Comparison of ENCODE assay signal across 20 cellular contexts in the genomic region with DNA sequence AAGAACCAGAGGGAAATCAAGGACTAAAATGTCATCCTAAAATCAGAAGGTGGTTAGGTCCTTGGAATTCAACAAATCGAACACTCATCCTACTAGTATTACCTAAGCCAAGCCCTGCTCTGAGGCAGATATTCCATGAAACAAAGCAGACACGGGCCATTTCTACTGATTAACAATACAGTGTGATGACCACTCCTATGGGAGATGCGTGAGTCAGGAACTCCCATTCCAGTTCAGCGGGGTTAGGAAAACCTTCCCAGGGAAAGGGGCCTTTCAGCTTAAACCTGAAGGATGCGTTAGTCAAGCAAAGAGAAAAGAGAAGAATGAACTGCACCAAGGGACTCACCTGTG.
DNase-seq lines count a peak whose midpoint lies in the region; ATAC-seq and TF ChIP-seq lines count a peak whose summit lies in the region.
"Had no signal": no experiment of that assay in that cellular context is flagged by ENCODE, and none has a peak within 500 bp of the region (broad histone marks: within the 10 kb centered on the region; RNA-seq: fewer than 3 reads in every experiment).

No MANE protein-coding gene starts in this region.

- no peak overlapping the region for H3K4me3 Mint-ChIP-seq in mesothelial cell of epicardium
- H3K4me3 Mint-ChIP-seq: CD4-positive, alpha-beta memory T cell; IgD-negative memory B cell had no signal

- H3K9me3 Mint-ChIP-seq in mesothelial cell of epicardium: peaks cover 5% of the 10 kb centered on the region

- TF ChIP-seq EP300 in sigmoid colon (IDR thresholded peaks at IDR 0.05) (no peak), stomach (IDR thresholded peaks at IDR 0.05) (no peak)

- no peak for ATAC-seq in GM21825 (IDR thresholded peaks at IDR 0.05; ENCODE audit: unreplicated experiment)
- no peak for ATAC-seq in HG03378 (IDR thresholded peaks at IDR 0.05; ENCODE audit: unreplicated experiment)
- ATAC-seq: GM12878, HCT116, Panc1 had no signal

- H3K27me3 Mint-ChIP-seq in mesothelial cell of epicardium (ENCODE audit: low read depth): no peaks in the 10 kb centered on the region
- H3K27me3 Mint-ChIP-seq: IgD-negative memory B cell had no signal

- H3K27ac ChIP-seq in sigmoid colon (peak overlapping the region in 3 of 4 donors; percentile 59 to 75 (median 69)), stomach (no peak overlapping the region)
- H3K27ac ChIP-seq: 22Rv1; BLaER1 treated with 17β-estradiol and CSF1 and Interleukin-3, amounts not matched to agents 10 nM and 100 nM had no signal

- H3K27me3 ChIP-seq in sigmoid colon (no peaks in the 10 kb centered on the region), stomach (no peaks in the 10 kb centered on the region)
- H3K27me3 ChIP-seq: BLaER1 treated with 17β-estradiol and CSF1 and Interleukin-3, amounts not matched to agents 10 nM and 100 nM had no signal

- H3K4me3 ChIP-seq in fibroblast of the aortic adventitia (ENCODE audit: low read depth, low read length) (no peak overlapping the region), sigmoid colon (no peak overlapping the region), stomach (no peak overlapping the region)
- H3K4me3 ChIP-seq: BLaER1 treated with 17β-estradiol and CSF1 and Interleukin-3, amounts not matched to agents 10 nM and 100 nM; GM12878 had no signal

- WGBS in sigmoid colon, 2 donors: 90 to 92% methylated on average over 5 of the region's 5 CpGs
- 77 to 93% (median 88%) methylated on average over 5 of the region's 5 CpGs for WGBS in stomach, 5 donors

- H3K4me1 Mint-ChIP-seq in mesothelial cell of epicardium: peaks cover 16% of the 10 kb centered on the region
- H3K4me1 Mint-ChIP-seq: CD4-positive, alpha-beta memory T cell had no signal

- H3K27ac Mint-ChIP-seq in mesothelial cell of epicardium: peak overlapping the region; percentile 44
- H3K27ac Mint-ChIP-seq: CD4-positive, alpha-beta memory T cell had no signal

- TF ChIP-seq POLR2A in sigmoid colon (IDR thresholded peaks at IDR 0.05) (no peak), stomach (IDR thresholded peaks at IDR 0.05) (no peak)

- H3K36me3 ChIP-seq in sigmoid colon: no peaks in the 10 kb centered on the region
- H3K36me3 ChIP-seq in stomach: no peaks in the 10 kb centered on the region
- H3K36me3 ChIP-seq: BLaER1 treated with 17β-estradiol and CSF1 and Interleukin-3, amounts not matched to agents 10 nM and 100 nM had no signal

- TF ChIP-seq CTCF in fibroblast of the aortic adventitia (IDR thresholded peaks at IDR 0.05; ENCODE audit: insufficient read depth, low read length) (no peak), mesothelial cell of epicardium (IDR thresholded peaks at IDR 0.05; ENCODE audit: unreplicated experiment) (no peak), sigmoid colon (IDR thresholded peaks at IDR 0.05) (no peak), stomach (IDR thresholded peaks at IDR 0.05) (no peak)

- H3K36me3 Mint-ChIP-seq in mesothelial cell of epicardium: no peaks in the 10 kb centered on the region
- H3K36me3 Mint-ChIP-seq: IgD-negative memory B cell had no signal

- H3K4me1 ChIP-seq in sigmoid colon: peaks cover 0 to 20% (median 19%) of the 10 kb centered on the region in 4 donors
- H3K4me1 ChIP-seq in stomach: peaks cover 0 to 13% (median 2%) of the 10 kb centered on the region in 4 donors

- no peaks in the 10 kb centered on the region for H3K9me3 ChIP-seq in sigmoid colon
- no peaks in the 10 kb centered on the region for H3K9me3 ChIP-seq in stomach
- H3K9me3 ChIP-seq: BLaER1 treated with 17β-estradiol and CSF1 and Interleukin-3, amounts not matched to agents 10 nM and 100 nM had no signal

- DNase-seq in AG08395 (ENCODE audit: low spot score) (peak; percentile 18), fibroblast of the aortic adventitia (ENCODE audit: low read depth) (peak; percentile 77), mesothelial cell of epicardium (ENCODE audit: low spot score in 2 of 2, unreplicated experiment in 2 of 2) (no peak), sigmoid colon (no peak), NCI-H82 treated with DMSO at 0.1 percent for 48 hours (lab: John Stamatoyannopoulos, UW; ENCODE audit: unreplicated experiment) (no peak), stomach (no peak)
- DNase-seq: ACHN; CD4-positive, alpha-beta memory T cell; DND-41; Karpas-422; NCI-H187; NCI-H510A had no signal

- intact Hi-C loops in sigmoid colon (cut with DNase I) (loop anchor here (10.0 kb wide), 1 partner anchor 222 kb away; no protein-coding TSS in a partner anchor), stomach (cut with DNase I; ENCODE audit: low total_unique reads) (no loop called here)

Comparison
In these comparisons a context has a peak if more than half of its experiments do, and no peak if none do; other contexts are left out.
1. DNase-seq: peak in AG08395 (single experiment) and fibroblast of the aortic adventitia (single experiment); none in mesothelial cell of epicardium (0 of 2), sigmoid colon (single experiment), NCI-H82 treated with DMSO at 0.1 percent for 48 hours (single experiment) and stomach (single experiment).
2. H3K27ac ChIP-seq: peak in sigmoid colon (3 of 4); none in stomach (0 of 5).